Comparison of ENCODE assay signal across 9 cellular contexts in the genomic region with DNA sequence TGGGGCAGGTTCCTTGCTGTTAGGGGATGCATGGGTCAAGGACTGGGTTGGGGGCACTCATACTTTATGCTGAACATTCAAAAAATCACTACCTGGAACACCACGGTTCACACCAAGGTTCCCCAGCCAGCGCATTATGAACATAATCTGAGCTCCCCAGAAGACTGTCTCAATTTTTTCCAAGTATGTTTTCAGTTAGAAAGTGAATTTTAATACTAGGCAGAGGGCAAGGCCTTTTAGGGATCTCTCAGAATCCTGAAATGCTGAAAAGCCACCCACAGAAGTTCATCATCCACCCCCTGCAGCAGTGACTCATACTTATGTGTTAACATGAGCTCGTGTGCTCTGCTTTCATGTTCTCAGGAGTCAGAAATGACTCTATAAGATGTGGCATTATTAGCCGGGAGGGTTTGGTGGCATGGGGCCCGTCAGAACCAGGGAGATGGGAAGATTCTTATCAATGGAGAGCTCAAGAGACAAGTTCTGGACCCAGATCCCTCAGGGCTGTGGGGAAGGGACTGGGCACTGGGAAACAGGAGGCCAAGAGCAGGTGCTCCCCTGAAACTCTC.
DNase-seq lines count a peak whose midpoint lies in the region; ATAC-seq and TF ChIP-seq lines count a peak whose summit lies in the region.
"Had no signal": no experiment of that assay in that cellular context is flagged by ENCODE, and none has a peak within 500 bp of the region (broad histone marks: within the 10 kb centered on the region; RNA-seq: fewer than 3 reads in every experiment).

No MANE protein-coding gene starts in this region.

- no peak overlapping the region for H3K4me3 ChIP-seq in osteoblast (ENCODE audit: insufficient read depth, low read length)
- H3K4me3 ChIP-seq in GM23338: no peak overlapping the region
- H3K4me3 ChIP-seq: GM12878 had no signal

- BruUV-seq in Calu3 (replicated peaks; lab: Mats Ljungman, UMichigan): no TSS peak

- peak overlapping the region; percentile 5 for H2AFZ ChIP-seq in osteoblast (ENCODE audit: low read length)
- H2AFZ ChIP-seq in GM23338: no peak overlapping the region

- no peaks in the 10 kb centered on the region for H3K36me3 ChIP-seq in osteoblast (ENCODE audit: insufficient read depth, low read length)
- no peaks in the 10 kb centered on the region for H3K36me3 ChIP-seq in GM23338 (ENCODE audit: insufficient read depth)

- peak overlapping the region; percentile 52 for H3K4me3 Mint-ChIP-seq in Calu3 (ENCODE audit: low read depth, unreplicated experiment)
- peak overlapping the region; percentile 4 for H3K4me3 Mint-ChIP-seq in activated naive CD8-positive, alpha-beta T cell treated with anti-CD3 and anti-CD28 coated beads for 36 hours
- no peak overlapping the region for H3K4me3 Mint-ChIP-seq in GM23338

- H3K27me3 Mint-ChIP-seq in Calu3 (ENCODE audit: unreplicated experiment) (no peaks in the 10 kb centered on the region), GM23338 (ENCODE audit: insufficient read depth, low read depth, poor library complexity) (peaks cover 1% of the 10 kb centered on the region)
- no peaks in the 10 kb centered on the region for H3K27me3 Mint-ChIP-seq in activated naive CD8-positive, alpha-beta T cell treated with anti-CD3 and anti-CD28 coated beads for 36 hours

- H3K9me3 Mint-ChIP-seq in Calu3 (ENCODE audit: low read depth, unreplicated experiment): peaks cover 5% of the 10 kb centered on the region
- peaks cover 7% of the 10 kb centered on the region for H3K9me3 Mint-ChIP-seq in activated naive CD8-positive, alpha-beta T cell treated with anti-CD3 and anti-CD28 coated beads for 36 hours
- H3K9me3 Mint-ChIP-seq in GM23338: peaks cover 2% of the 10 kb centered on the region; the same call in 1 of the 3 replicates

- H3K79me2 ChIP-seq in osteoblast (ENCODE audit: insufficient read depth, low read length) (no peaks in the 10 kb centered on the region), GM23338 (replicated peaks; ENCODE audit: insufficient read depth) (no peaks in the 10 kb centered on the region)

- ATAC-seq in GM23338: no peak
- ATAC-seq in HG02763 (IDR thresholded peaks at IDR 0.05; ENCODE audit: unreplicated experiment): no peak
- ATAC-seq in GM21515 (IDR thresholded peaks at IDR 0.05; ENCODE audit: unreplicated experiment): no peak
- ATAC-seq: GM12878 had no signal

- peaks cover 22% of the 10 kb centered on the region for H3K4me1 ChIP-seq in osteoblast (ENCODE audit: insufficient read depth, low read length)
- no peaks in the 10 kb centered on the region for H3K4me1 ChIP-seq in GM23338 (ENCODE audit: insufficient read depth)

- H3K36me3 Mint-ChIP-seq in Calu3 (ENCODE audit: insufficient read depth, unreplicated experiment) (peaks cover 23% of the 10 kb centered on the region), GM23338 (ENCODE audit: low read depth) (no peaks in the 10 kb centered on the region)
- peaks cover 3% of the 10 kb centered on the region for H3K36me3 Mint-ChIP-seq in activated naive CD8-positive, alpha-beta T cell treated with anti-CD3 and anti-CD28 coated beads for 36 hours

- no peaks in the 10 kb centered on the region for H3K27me3 ChIP-seq in osteoblast (ENCODE audit: insufficient read depth, low read length)
- no peaks in the 10 kb centered on the region for H3K27me3 ChIP-seq in GM23338 (ENCODE audit: insufficient read depth)

- H3K4me1 Mint-ChIP-seq in Calu3 (ENCODE audit: low read depth, unreplicated experiment) (peaks cover 59% of the 10 kb centered on the region), GM23338 (no peaks in the 10 kb centered on the region)
- H3K4me1 Mint-ChIP-seq in activated naive CD8-positive, alpha-beta T cell treated with anti-CD3 and anti-CD28 coated beads for 36 hours: peaks cover 49% of the 10 kb centered on the region

- TF ChIP-seq CTCF in Calu3 (IDR thresholded peaks at IDR 0.05; ENCODE audit: unreplicated experiment): no peak
- TF ChIP-seq CTCF in osteoblast (IDR thresholded peaks at IDR 0.05; ENCODE audit: extremely low read depth, low read depth, low read length): no peak
- TF ChIP-seq CTCF in GM23338 (conservative IDR thresholded peaks at IDR 0.05; ENCODE audit: low read depth in 2 of 2): no peak

- H3F3A ChIP-seq in GM23338 (replicated peaks; ENCODE audit: low read depth): no peaks in the 10 kb centered on the region

- intact Hi-C loops in Calu3 (cut with micrococcal nuclease; ENCODE audit: unreplicated experiment): no loop called here

- H3K4me2 ChIP-seq in osteoblast (ENCODE audit: insufficient read depth, low read length) (peak overlapping the region; percentile 18), GM23338 (no peak overlapping the region)

- H4K20me1 ChIP-seq in osteoblast (ENCODE audit: insufficient read depth, low read length) (no peaks in the 10 kb centered on the region), GM23338 (replicated peaks; ENCODE audit: insufficient read depth) (no peaks in the 10 kb centered on the region)

- CTCF ChIA-PET in Calu3 (lab: Charles Lee): interaction anchor here (0.6 to 1.4 kb wide), 4 partner anchors 9 to 891 kb away, joined by 3 to 4 read pairs (median 3); no protein-coding TSS in a partner anchor

- no peak for DNase-seq in Calu3
- peak; percentile 60 for DNase-seq in MV-4-11 (lab: John Stamatoyannopoulos, UW)
- peak; percentile 56 for DNase-seq in activated naive CD8-positive, alpha-beta T cell treated with anti-CD3 and anti-CD28 coated beads for 36 hours
- peak; percentile 96 for DNase-seq in osteoblast (ENCODE audit: insufficient read length, low spot score, missing footprints)
- no peak for DNase-seq in GM23338 (ENCODE audit: low spot score)
- DNase-seq in GDM1 (lab: John Stamatoyannopoulos, UW): no peak

- H3K9me3 ChIP-seq in osteoblast (ENCODE audit: low read depth, low read length): no peaks in the 10 kb centered on the region

- peaks cover 7% of the 10 kb centered on the region; the same call in 1 of the 2 replicates for H3K9me2 ChIP-seq in GM23338 (ENCODE audit: insufficient read depth)

- H3K27ac ChIP-seq in osteoblast (ENCODE audit: low read depth, low read length) (peak overlapping the region; percentile 74), GM23338 (ENCODE audit: low read depth) (no peak overlapping the region)

- H3K27ac Mint-ChIP-seq in Calu3 (ENCODE audit: unreplicated experiment) (peak overlapping the region; percentile 99), GM23338 (no peak overlapping the region)
- H3K27ac Mint-ChIP-seq in activated naive CD8-positive, alpha-beta T cell treated with anti-CD3 and anti-CD28 coated beads for 36 hours: peak overlapping the region; percentile 86

TF ChIP-seq in GM23338, 12 proteins besides CTCF, POLR2A, EP300 and RAD21 (continues in another document):
- TF ChIP-seq, protein P1, sequence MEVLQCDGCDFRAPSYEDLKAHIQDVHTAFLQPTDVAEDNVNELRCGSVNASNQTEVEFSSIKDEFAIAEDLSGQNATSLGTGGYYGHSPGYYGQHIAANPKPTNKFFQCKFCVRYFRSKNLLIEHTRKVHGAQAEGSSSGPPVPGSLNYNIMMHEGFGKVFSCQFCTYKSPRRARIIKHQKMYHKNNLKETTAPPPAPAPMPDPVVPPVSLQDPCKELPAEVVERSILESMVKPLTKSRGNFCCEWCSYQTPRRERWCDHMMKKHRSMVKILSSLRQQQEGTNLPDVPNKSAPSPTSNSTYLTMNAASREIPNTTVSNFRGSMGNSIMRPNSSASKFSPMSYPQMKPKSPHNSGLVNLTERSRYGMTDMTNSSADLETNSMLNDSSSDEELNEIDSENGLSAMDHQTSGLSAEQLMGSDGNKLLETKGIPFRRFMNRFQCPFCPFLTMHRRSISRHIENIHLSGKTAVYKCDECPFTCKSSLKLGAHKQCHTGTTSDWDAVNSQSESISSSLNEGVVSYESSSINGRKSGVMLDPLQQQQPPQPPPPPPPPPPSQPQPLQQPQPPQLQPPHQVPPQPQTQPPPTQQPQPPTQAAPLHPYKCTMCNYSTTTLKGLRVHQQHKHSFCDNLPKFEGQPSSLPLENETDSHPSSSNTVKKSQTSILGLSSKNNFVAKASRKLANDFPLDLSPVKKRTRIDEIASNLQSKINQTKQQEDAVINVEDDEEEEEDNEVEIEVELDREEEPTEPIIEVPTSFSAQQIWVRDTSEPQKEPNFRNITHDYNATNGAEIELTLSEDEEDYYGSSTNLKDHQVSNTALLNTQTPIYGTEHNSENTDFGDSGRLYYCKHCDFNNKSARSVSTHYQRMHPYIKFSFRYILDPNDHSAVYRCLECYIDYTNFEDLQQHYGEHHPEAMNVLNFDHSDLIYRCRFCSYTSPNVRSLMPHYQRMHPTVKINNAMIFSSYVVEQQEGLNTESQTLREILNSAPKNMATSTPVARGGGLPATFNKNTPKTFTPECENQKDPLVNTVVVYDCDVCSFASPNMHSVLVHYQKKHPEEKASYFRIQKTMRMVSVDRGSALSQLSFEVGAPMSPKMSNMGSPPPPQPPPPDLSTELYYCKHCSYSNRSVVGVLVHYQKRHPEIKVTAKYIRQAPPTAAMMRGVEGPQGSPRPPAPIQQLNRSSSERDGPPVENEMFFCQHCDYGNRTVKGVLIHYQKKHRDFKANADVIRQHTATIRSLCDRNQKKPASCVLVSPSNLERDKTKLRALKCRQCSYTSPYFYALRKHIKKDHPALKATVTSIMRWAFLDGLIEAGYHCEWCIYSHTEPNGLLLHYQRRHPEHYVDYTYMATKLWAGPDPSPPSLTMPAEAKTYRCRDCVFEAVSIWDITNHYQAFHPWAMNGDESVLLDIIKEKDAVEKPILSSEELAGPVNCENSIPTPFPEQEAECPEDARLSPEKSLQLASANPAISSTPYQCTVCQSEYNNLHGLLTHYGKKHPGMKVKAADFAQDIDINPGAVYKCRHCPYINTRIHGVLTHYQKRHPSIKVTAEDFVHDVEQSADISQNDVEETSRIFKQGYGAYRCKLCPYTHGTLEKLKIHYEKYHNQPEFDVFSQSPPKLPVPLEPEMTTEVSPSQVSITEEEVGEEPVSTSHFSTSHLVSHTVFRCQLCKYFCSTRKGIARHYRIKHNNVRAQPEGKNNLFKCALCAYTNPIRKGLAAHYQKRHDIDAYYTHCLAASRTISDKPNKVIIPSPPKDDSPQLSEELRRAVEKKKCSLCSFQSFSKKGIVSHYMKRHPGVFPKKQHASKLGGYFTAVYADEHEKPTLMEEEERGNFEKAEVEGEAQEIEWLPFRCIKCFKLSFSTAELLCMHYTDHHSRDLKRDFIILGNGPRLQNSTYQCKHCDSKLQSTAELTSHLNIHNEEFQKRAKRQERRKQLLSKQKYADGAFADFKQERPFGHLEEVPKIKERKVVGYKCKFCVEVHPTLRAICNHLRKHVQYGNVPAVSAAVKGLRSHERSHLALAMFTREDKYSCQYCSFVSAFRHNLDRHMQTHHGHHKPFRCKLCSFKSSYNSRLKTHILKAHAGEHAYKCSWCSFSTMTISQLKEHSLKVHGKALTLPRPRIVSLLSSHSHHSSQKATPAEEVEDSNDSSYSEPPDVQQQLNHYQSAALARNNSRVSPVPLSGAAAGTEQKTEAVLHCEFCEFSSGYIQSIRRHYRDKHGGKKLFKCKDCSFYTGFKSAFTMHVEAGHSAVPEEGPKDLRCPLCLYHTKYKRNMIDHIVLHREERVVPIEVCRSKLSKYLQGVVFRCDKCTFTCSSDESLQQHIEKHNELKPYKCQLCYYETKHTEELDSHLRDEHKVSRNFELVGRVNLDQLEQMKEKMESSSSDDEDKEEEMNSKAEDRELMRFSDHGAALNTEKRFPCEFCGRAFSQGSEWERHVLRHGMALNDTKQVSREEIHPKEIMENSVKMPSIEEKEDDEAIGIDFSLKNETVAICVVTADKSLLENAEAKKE (CRISPR knock-in tag; IDR thresholded peaks at IDR 0.05): no peak
- no peak for TF ChIP-seq CREB1 (CRISPR knock-in tag; IDR thresholded peaks at IDR 0.05; ENCODE audit: low read depth)

Comparison
In these comparisons a context has a peak if more than half of its experiments do, and no peak if none do; other contexts are left out.
1. DNase-seq: peak in MV-4-11 (single experiment), activated naive CD8-positive, alpha-beta T cell treated with anti-CD3 and anti-CD28 coated beads for 36 hours (single experiment) and osteoblast (single experiment); none in Calu3 (single experiment), GM23338 (single experiment) and GDM1 (single experiment).